Comparison of ENCODE assay signal across 9 cellular contexts in genomic region chr15:63218114-63218808, GRCh38. TPM values are rescaled to one million over a fixed set of nuclear protein-coding genes. Genes with fewer than 3 reads are reported as not detected.
A peak's percentile ranks its signal among the peaks of the same experiment; 100 is the strongest.
DNase-seq lines count a peak whose midpoint lies in the region; ATAC-seq and TF ChIP-seq lines count a peak whose summit lies in the region.
"Had no signal": no experiment of that assay in that cellular context is flagged by ENCODE, and none has a peak within 500 bp of the region (broad histone marks: within the 10 kb centered on the region; RNA-seq: fewer than 3 reads in every experiment).

No MANE protein-coding gene starts in this region.

- peak overlapping the region; percentile 10 to 78 (median 36) for H3K27ac Mint-ChIP-seq in nephron

- H3K4me1 Mint-ChIP-seq in nephron = peaks cover 9% of the 10 kb centered on the region

- TF ChIP-seq CTCF in nephron (IDR thresholded peaks at IDR 0.05; ENCODE audit: unreplicated experiment in 3 of 3) (no peak), MM.1S (IDR thresholded peaks at IDR 0.05; ENCODE audit: low read length) (no peak)

- H3K27ac ChIP-seq in SJSA1 (0 out of 2 replicates have a peak overlapping the region, but pooled peaks have one; percentile 18), MM.1S (ENCODE audit: low read length) (no peak overlapping the region)

- DNase-seq in EH (ENCODE audit: low read depth) = peak; percentile 84
- DNase-seq in SJSA1 (ENCODE audit: low read depth in 1 of 2, low spot score in 2 of 2) = no peak
- DNase-seq in fibroblast of peridontal ligament (ENCODE audit: extremely low read depth) = peak; percentile 68
- DNase-seq in germinal center (ENCODE audit: low spot score) = no peak
- DNase-seq in islet precursor cell = no peak
- DNase-seq in MM.1S = no peak
- DNase-seq: T-helper 2 cell had no signal

- no peak overlapping the region for H2AFZ ChIP-seq in MM.1S (ENCODE audit: low read length)

- H3K9me3 ChIP-seq in SJSA1 (replicated peaks) = no peaks in the 10 kb centered on the region
- H3K9me3 ChIP-seq in MM.1S (replicated peaks; ENCODE audit: insufficient read depth, low read length) = no peaks in the 10 kb centered on the region

- no peak overlapping the region for H3K9ac ChIP-seq in MM.1S (ENCODE audit: low read length)

- ATAC-seq in HG03521 (IDR thresholded peaks at IDR 0.05; ENCODE audit: unreplicated experiment) = no peak

- no peaks in the 10 kb centered on the region for H3K9me3 Mint-ChIP-seq in nephron

- no peak overlapping the region for H3K4me2 ChIP-seq in MM.1S (ENCODE audit: low read depth, low read length)

- H3K79me2 ChIP-seq in MM.1S (ENCODE audit: low read length) = 0 out of 2 replicates have a peak, but pooled peaks cover 8% of the 10 kb centered on the region

- peaks cover 24% of the 10 kb centered on the region for H3K4me1 ChIP-seq in SJSA1 (replicated peaks)
- H3K4me1 ChIP-seq in MM.1S (ENCODE audit: low read length) = peaks cover 15% of the 10 kb centered on the region; the same call in 1 of the 2 replicates

- H3F3A ChIP-seq in MM.1S (ENCODE audit: insufficient read depth, low read length) = no peaks in the 10 kb centered on the region

- H3K36me3 Mint-ChIP-seq in nephron (ENCODE audit: low read depth) = peaks cover 3% of the 10 kb centered on the region

- no peaks in the 10 kb centered on the region for H3K9me2 ChIP-seq in MM.1S (replicated peaks; ENCODE audit: insufficient read depth, low read length)

- peaks cover 13% of the 10 kb centered on the region for H3K36me3 ChIP-seq in SJSA1
- H3K36me3 ChIP-seq in MM.1S (replicated peaks; ENCODE audit: insufficient read depth, low read length) = no peaks in the 10 kb centered on the region

- H3K27me3 ChIP-seq in SJSA1 (replicated peaks) (no peaks in the 10 kb centered on the region), MM.1S (replicated peaks; ENCODE audit: insufficient read depth, low read length) (no peaks in the 10 kb centered on the region)

- H3K4me3 ChIP-seq in SJSA1 = no peak overlapping the region
- H3K4me3 ChIP-seq in MM.1S (ENCODE audit: low read length) = no peak overlapping the region

- no peaks in the 10 kb centered on the region for H4K20me1 ChIP-seq in MM.1S (ENCODE audit: insufficient read depth, low read length)

- no peak overlapping the region for H3K4me3 Mint-ChIP-seq in nephron

- no peaks in the 10 kb centered on the region for H3K27me3 Mint-ChIP-seq in nephron (ENCODE audit: low read depth)

RNA-seq across cellular contexts. Expression of gene RAB8B, which starts 28.9 kb away (rescaled TPM):
- 66.8 and 75.1 TPM in 2 replicates for total RNA-seq in SJSA1 (2014; rRNA removed; shearing (Covaris generic))

RNA-seq across cellular contexts. Expression of gene APH1B, which starts 59.1 kb away (rescaled TPM):
- total RNA-seq in SJSA1 (2014; rRNA removed; shearing (Covaris generic)) = 24.1 and 26.8 TPM in 2 replicates

Comparison
In these comparisons a context has a peak if more than half of its experiments do, and no peak if none do; other contexts are left out.
1. DNase-seq: peak in EH (single experiment) and fibroblast of peridontal ligament (single experiment); none in SJSA1 (0 of 2), germinal center (single experiment), islet precursor cell (single experiment) and MM.1S (single experiment).